ENCODE assay signal across 8 cellular contexts in genomic region chr12:111757361-111758119, GRCh38. TPM values are rescaled to one million over a fixed set of nuclear protein-coding genes. Genes with fewer than 3 reads are reported as not detected.
DNase-seq lines count a peak whose midpoint lies in the region; ATAC-seq and TF ChIP-seq lines count a peak whose summit lies in the region.

No MANE protein-coding gene starts in this region.

- H3K9me3 Mint-ChIP-seq in IgD-negative memory B cell = no peaks in the 10 kb centered on the region
- H3K9me3 Mint-ChIP-seq in brain = no peaks in the 10 kb centered on the region

- H3K27ac ChIP-seq in mesodermal cell (ENCODE audit: low read depth, low read length, severe bottlenecking) = peak overlapping the region; percentile 59

- H3K4me1 Mint-ChIP-seq in IgD-negative memory B cell = peaks cover 23 to 41% (median 36%) of the 10 kb centered on the region in 3 donors
- peaks cover 25% of the 10 kb centered on the region for H3K4me1 Mint-ChIP-seq in brain

- no peak for DNase-seq in LoVo (ENCODE audit: low spot score)
- no peak for DNase-seq in NCI-H2196 (lab: John Stamatoyannopoulos, UW; ENCODE audit: unreplicated experiment)
- no peak for DNase-seq in NCI-H774 (lab: John Stamatoyannopoulos, UW)

- peaks cover 11% of the 10 kb centered on the region for H3K4me1 ChIP-seq in mesodermal cell (ENCODE audit: control insufficient read depth, insufficient read depth, low read length, poor library complexity, severe bottlenecking)

- H3K4me3 ChIP-seq in mesodermal cell (ENCODE audit: extremely low read depth, insufficient read depth, low read length, poor library complexity, severe bottlenecking) = no peak overlapping the region

- H3K27ac Mint-ChIP-seq in IgD-negative memory B cell = peak overlapping the region in 2 of 3 donors; percentile 53 to 55
- peak overlapping the region; percentile 51 to 90 (median 87) for H3K27ac Mint-ChIP-seq in brain

- H3K36me3 ChIP-seq in mesodermal cell (ENCODE audit: control insufficient read depth, insufficient read depth, low read length) = peaks cover 14% of the 10 kb centered on the region

- H3K36me3 Mint-ChIP-seq in IgD-negative memory B cell (peaks cover 5% of the 10 kb centered on the region), brain (peaks cover 4% of the 10 kb centered on the region)

- 92 to 93% methylated on average over 11 to 14 of the region's 15 CpGs for WGBS in mesodermal cell (ENCODE audit: insufficient coverage in 2 of 2), 2 experiments

- H3K4me3 Mint-ChIP-seq in IgD-negative memory B cell = peak overlapping the region in 2 of 4 donors; percentile 13 to 77
- H3K4me3 Mint-ChIP-seq in brain = peak overlapping the region in 1 of 5 experiments; percentile 46

- ATAC-seq in GM18502 (IDR thresholded peaks at IDR 0.05; ENCODE audit: poor library complexity, unreplicated experiment) = peak; percentile 53
- ATAC-seq in activated CD4-positive, CD25-positive, alpha-beta regulatory T cell treated with anti-CD3 and anti-CD28 coated beads, Interleukin-2, amount 50 U/mL, for 24 hours = no peak

- H3K27me3 Mint-ChIP-seq in IgD-negative memory B cell (no peaks in the 10 kb centered on the region), brain (no peaks in the 10 kb centered on the region)

- no peaks in the 10 kb centered on the region for H3K9me3 ChIP-seq in mesodermal cell (ENCODE audit: control insufficient read depth, low read length)

- no peak for TF ChIP-seq CTCF in brain (conservative IDR thresholded peaks at IDR 0.05)

RNA-seq across cellular contexts. Expression of gene ALDH2, which starts 9.2 kb away (rescaled TPM):
- 11.9 TPM for polyA plus RNA-seq in IgD-negative memory B cell
- polyA plus RNA-seq in brain (ENCODE audit: insufficient read depth, low read depth, low replicate concordance) = 157 TPM
- polyA plus RNA-seq in mesodermal cell (2013, experiment 1 of 2) = 127 TPM
- polyA plus RNA-seq in mesodermal cell (2013, experiment 2 of 2) = 142 TPM

Comparison
In these comparisons a context has a peak if more than half of its experiments do, and no peak if none do; other contexts are left out.
1. RNA of gene ALDH2, which starts 9.2 kb away (polyA plus RNA-seq): 157 TPM in brain (single experiment); 11.9 TPM in IgD-negative memory B cell (single experiment); every median in the first group is over 10 times any median in the second.